In genomic region chr1:155877945-155878344, GRCh38 we compare ENCODE assay signal across 18 cellular contexts. TPM values are rescaled to one million over a fixed set of nuclear protein-coding genes. Genes with fewer than 3 reads are reported as not detected.
DNase-seq lines count a peak whose midpoint lies in the region; ATAC-seq, FAIRE-seq and TF ChIP-seq lines count a peak whose summit lies in the region.
"Had no signal": no experiment of that assay in that cellular context is flagged by ENCODE, and none has a peak within 500 bp of the region (broad histone marks: within the 10 kb centered on the region; RNA-seq: fewer than 3 reads in every experiment).

No MANE protein-coding gene starts in this region.

- no peaks in the 10 kb centered on the region for H3F3A ChIP-seq in neural progenitor cell (ENCODE audit: low read depth)

- H3K36me3 ChIP-seq in K562 (ENCODE audit: control insufficient read depth, insufficient read depth, low read length) (no peaks in the 10 kb centered on the region), neural progenitor cell (no peaks in the 10 kb centered on the region)

- H3K79me2 ChIP-seq in K562 (ENCODE audit: control insufficient read depth, insufficient read depth, low read length) (no peaks in the 10 kb centered on the region), neural progenitor cell (ENCODE audit: low read depth) (no peaks in the 10 kb centered on the region)

- H4K20me1 ChIP-seq in K562 (replicated peaks; ENCODE audit: control insufficient read depth, insufficient read depth, low read length), result no peaks in the 10 kb centered on the region
- H4K20me1 ChIP-seq in neural progenitor cell (ENCODE audit: low read depth), result no peaks in the 10 kb centered on the region

- H3K4me3 ChIP-seq in K562, result no peak overlapping the region
- no peak overlapping the region for H3K4me3 ChIP-seq in neural progenitor cell
- H3K4me3 ChIP-seq: GM12878 had no signal

- DNase-seq in K562 (ENCODE audit: extremely low read depth in 1 of 4, low spot score in 3 of 4), result no peak
- no peak for DNase-seq in neural progenitor cell (ENCODE audit: low spot score)
- DNase-seq: C1 segment of cervical spinal cord; Calu3; CD4-positive, alpha-beta memory T cell; COR-L47; DMS153; DND-41; GDM1; GOT3; H7; HCEC 1CT had no signal

- H3K27me3 Mint-ChIP-seq in dendritic cell treated with granulocyte-macrophage colony-stimulating factor and Interleukin-4, amounts not matched to agents 40 ng/mL and 50 ng/mL, for 4 days, result no peaks in the 10 kb centered on the region
- no peaks in the 10 kb centered on the region for H3K27me3 Mint-ChIP-seq in neural progenitor cell (ENCODE audit: insufficient read depth, low read depth)
- H3K27me3 Mint-ChIP-seq: CD4-positive, alpha-beta memory T cell had no signal

- no peaks in the 10 kb centered on the region for H3K4me1 Mint-ChIP-seq in dendritic cell treated with granulocyte-macrophage colony-stimulating factor and Interleukin-4, amounts not matched to agents 40 ng/mL and 50 ng/mL, for 4 days (ENCODE audit: low read depth)
- peaks cover 2% of the 10 kb centered on the region for H3K4me1 Mint-ChIP-seq in neural progenitor cell

- no peak overlapping the region for H3K4me2 ChIP-seq in K562 (ENCODE audit: insufficient read depth, low read length)
- H3K4me2 ChIP-seq in neural progenitor cell, result no peak overlapping the region

- H3K9me3 Mint-ChIP-seq in dendritic cell treated with granulocyte-macrophage colony-stimulating factor and Interleukin-4, amounts not matched to agents 40 ng/mL and 50 ng/mL, for 4 days, result no peaks in the 10 kb centered on the region
- no peaks in the 10 kb centered on the region for H3K9me3 Mint-ChIP-seq in neural progenitor cell
- H3K9me3 Mint-ChIP-seq: CD4-positive, alpha-beta memory T cell had no signal

- H3K27ac ChIP-seq in K562 (ENCODE audit: extremely low read depth, low read depth, low read length) (no peak overlapping the region), neural progenitor cell (no peak overlapping the region)

- H3K4me1 ChIP-seq in K562 (replicated peaks in 1 of 2; ENCODE audit: control insufficient read depth in 2 of 2, insufficient read depth in 2 of 2, low read length in 2 of 2) (peaks cover 4 to 6% of the 10 kb centered on the region in 2 experiments; a peak in 4 of 5 replicates), neural progenitor cell (no peaks in the 10 kb centered on the region)

- H2AFZ ChIP-seq in K562 (ENCODE audit: low read depth, low read length) (no peak overlapping the region), neural progenitor cell (replicated peaks) (no peak overlapping the region)

- no peak for FAIRE-seq in K562 (lab: Jason Lieb, UNC)
- FAIRE-seq: GM12878, GM19239 had no signal

- 60% methylated on average over 2 of the region's 2 CpGs for WGBS in K562 (ENCODE audit: insufficient coverage, low coverage, missing lambda C conversion rate)

- H3K4me3 Mint-ChIP-seq in dendritic cell treated with granulocyte-macrophage colony-stimulating factor and Interleukin-4, amounts not matched to agents 40 ng/mL and 50 ng/mL, for 4 days, result no peak overlapping the region
- H3K4me3 Mint-ChIP-seq in neural progenitor cell, result no peak overlapping the region
- H3K4me3 Mint-ChIP-seq: CD4-positive, alpha-beta memory T cell had no signal

- H3K27me3 ChIP-seq in K562 (ENCODE audit: control insufficient read depth in 2 of 2, insufficient read depth in 2 of 2, low read length in 2 of 2) (no peaks in the 10 kb centered on the region; a peak in 1 of 5 replicates), neural progenitor cell (no peaks in the 10 kb centered on the region)

- TF ChIP-seq POLR2A in K562 (conservative IDR thresholded peaks at IDR 0.05), result no peak

- BruUV-seq in K562 (replicated peaks; lab: Mats Ljungman, UMichigan), result no TSS peak

- H3K9ac ChIP-seq in K562 (ENCODE audit: insufficient read depth in 1 of 2, low read depth in 2 of 2, low read length in 2 of 2) (no peak overlapping the region), neural progenitor cell (no peak overlapping the region)

- TF ChIP-seq CTCF in K562 (IDR thresholded peaks at IDR 0.05 in 2 of 3, conservative IDR thresholded peaks at IDR 0.05 in 1 of 3; ENCODE audit: insufficient read depth in 2 of 3, low read depth in 1 of 3, low read length in 3 of 3) (no peak), neural progenitor cell (IDR thresholded peaks at IDR 0.05) (no peak)

- CTCF ChIA-PET in K562 (lab: Yijun Ruan, JAX; ENCODE audit: low intra/inter-chr PET ratio), result no interaction called here

- ATAC-seq in K562 (no peak), HG03159 (IDR thresholded peaks at IDR 0.05; ENCODE audit: unreplicated experiment) (no peak), HG03571 (IDR thresholded peaks at IDR 0.05; ENCODE audit: unreplicated experiment) (no peak), GM21447 (IDR thresholded peaks at IDR 0.05; ENCODE audit: unreplicated experiment) (no peak)
- ATAC-seq: GM12878 had no signal

- no peak for TF ChIP-seq EP300 in K562 (IDR thresholded peaks at IDR 0.05; ENCODE audit: low read length)

- POLR2A ChIA-PET in K562 (lab: Yijun Ruan, JAX), result interaction anchor here (0.6 to 1.7 kb wide), 3 partner anchors 13 to 29 kb away, joined by 3 to 4 read pairs (median 3); no protein-coding TSS in a partner anchor

- in situ Hi-C loops in K562 (cut with MboI), result no loop called here

- peak overlapping the region; percentile 5 for H3K27ac Mint-ChIP-seq in dendritic cell treated with granulocyte-macrophage colony-stimulating factor and Interleukin-4, amounts not matched to agents 40 ng/mL and 50 ng/mL, for 4 days
- H3K27ac Mint-ChIP-seq in neural progenitor cell, result peak overlapping the region; percentile 42
- H3K27ac Mint-ChIP-seq: CD4-positive, alpha-beta memory T cell had no signal

- no peaks in the 10 kb centered on the region for H3K9me3 ChIP-seq in K562 (replicated peaks; ENCODE audit: control insufficient read depth, insufficient read depth, low read depth, low read length)
- H3K9me3 ChIP-seq in neural progenitor cell (ENCODE audit: low read depth), result no peaks in the 10 kb centered on the region

- intact Hi-C loops in K562 (cut with micrococcal nuclease), result no loop called here
- intact Hi-C loops in dendritic cell treated with granulocyte-macrophage colony-stimulating factor and Interleukin-4, amounts not matched to agents 40 ng/mL and 50 ng/mL, for 4 days (cut with micrococcal nuclease), result no loop called here

- no peaks in the 10 kb centered on the region for H3K9me1 ChIP-seq in K562 (ENCODE audit: control insufficient read depth, insufficient read depth, low read length)

- TF ChIP-seq RAD21 in K562 (CRISPR knock-in tag; conservative IDR thresholded peaks at IDR 0.05 in 1 of 2, IDR thresholded peaks at IDR 0.05 in 1 of 2), result no peak

- H3K36me3 Mint-ChIP-seq in dendritic cell treated with granulocyte-macrophage colony-stimulating factor and Interleukin-4, amounts not matched to agents 40 ng/mL and 50 ng/mL, for 4 days (ENCODE audit: low read depth), result peaks cover 14% of the 10 kb centered on the region
- no peaks in the 10 kb centered on the region for H3K36me3 Mint-ChIP-seq in neural progenitor cell

RNA-seq across cellular contexts. Expression of gene SYT11, which starts 18.6 kb away (rescaled TPM):
- 0.25 and 0.39 TPM in 2 replicates for total RNA-seq in K562 (2011; cell fraction: chromatin; rRNA removed; ENCODE audit: low replicate concordance)
- 0.39 and 0.67 TPM in 2 replicates for total RNA-seq in K562 (2011; cell fraction: nucleolus; rRNA removed)
- 0.81 and 0.84 TPM in 2 replicates for total RNA-seq in K562 (2011; cell fraction: nucleoplasm; rRNA removed)
- total RNA-seq in K562 (2014; rRNA removed) (0.05 and 0.12 TPM in 2 replicates), K562 (2014; rRNA removed; fragmentation: Illumina TruSeq; extraction: Trizol) (0.07 and 0.13 TPM in 2 replicates), K562 (2015; rRNA removed; fragmentation: Illumina TruSeq; extraction: Trizol) (0.11 TPM in 2 replicates), K562 (2021) (0.18 and 0.20 TPM in 2 replicates), neural progenitor cell (ENCODE audit: low replicate concordance) (6.3 TPM in 2 replicates)
- polyA plus RNA-seq in K562 (2011; rRNA removed) (0.17 and 0.26 TPM in 2 replicates), K562 (2014; fragmentation: Illumina TruSeq; extraction: Trizol) (0.13 and 0.19 TPM in 2 replicates), K562 (2014; fragmentation: Nextera tagmentation; extraction: Ambion mirVana) (under 1 TPM; 0.08 to 0.11 TPM), K562 (2014; rRNA removed) (0.05 and 0.11 TPM in 2 replicates)
- polyA plus RNA-seq in K562 (2011; cell fraction: cytosol; rRNA removed), result 0.16 and 0.24 TPM in 2 replicates
- polyA plus RNA-seq in K562 (2011; cell fraction: nucleus; rRNA removed), result 0.09 and 0.13 TPM in 2 replicates
- 0.07 and 0.17 TPM in 2 replicates for polyA plus RNA-seq in K562 (2012)
- 0.25 and 0.36 TPM in 2 replicates for polyA minus RNA-seq in K562 (2011; rRNA and poly(A)+ RNA removed)
- polyA minus RNA-seq in K562 (2011; cell fraction: cytosol; rRNA and poly(A)+ RNA removed), result not detected in 2 replicates
- 0.11 TPM in 1 of 2 replicates, not detected in the other for polyA minus RNA-seq in K562 (2011; cell fraction: nucleus; rRNA and poly(A)+ RNA removed)

RNA-seq across cellular contexts. Expression of gene GON4L, which starts 20.9 kb away (rescaled TPM):
- 217 and 320 TPM in 2 replicates for total RNA-seq in K562 (2011; cell fraction: chromatin; rRNA removed; ENCODE audit: low replicate concordance)
- total RNA-seq in K562 (2011; cell fraction: nucleolus; rRNA removed), result 111 and 118 TPM in 2 replicates
- 136 and 172 TPM in 2 replicates for total RNA-seq in K562 (2011; cell fraction: nucleoplasm; rRNA removed)
- total RNA-seq in K562 (2014; rRNA removed) (29.0 and 30.0 TPM in 2 replicates), K562 (2014; rRNA removed; fragmentation: Illumina TruSeq; extraction: Trizol) (35.5 and 40.1 TPM in 2 replicates), K562 (2015; rRNA removed; fragmentation: Illumina TruSeq; extraction: Trizol) (33.6 and 34.3 TPM in 2 replicates), K562 (2021) (42.6 and 47.4 TPM in 2 replicates), neural progenitor cell (ENCODE audit: low replicate concordance) (31.4 and 41.8 TPM in 2 replicates)
- polyA plus RNA-seq in K562 (2011; rRNA removed) (32.4 and 40.4 TPM in 2 replicates), K562 (2014; fragmentation: Illumina TruSeq; extraction: Trizol) (35.1 and 37.4 TPM in 2 replicates), K562 (2014; fragmentation: Nextera tagmentation; extraction: Ambion mirVana) (10 to 100 TPM; 20.2 to 38.9 TPM), K562 (2014; rRNA removed) (32.1 and 33.0 TPM in 2 replicates)
- polyA plus RNA-seq in K562 (2011; cell fraction: cytosol; rRNA removed), result 21.5 and 30.7 TPM in 2 replicates
- polyA plus RNA-seq in K562 (2011; cell fraction: nucleus; rRNA removed), result 98.2 and 114 TPM in 2 replicates
- polyA plus RNA-seq in K562 (2012), result 27.5 and 34.2 TPM in 2 replicates
- polyA minus RNA-seq in K562 (2011; rRNA and poly(A)+ RNA removed), result 69.6 and 96.4 TPM in 2 replicates
- polyA minus RNA-seq in K562 (2011; cell fraction: cytosol; rRNA and poly(A)+ RNA removed), result 19.7 and 23.2 TPM in 2 replicates
- polyA minus RNA-seq in K562 (2011; cell fraction: nucleus; rRNA and poly(A)+ RNA removed), result 38.9 and 68.0 TPM in 2 replicates

RNA-seq across cellular contexts. Expression of gene RIT1, which starts 33.2 kb away (rescaled TPM):
- 32.5 and 66.4 TPM in 2 replicates for total RNA-seq in K562 (2011; cell fraction: chromatin; rRNA removed; ENCODE audit: low replicate concordance)
- 13.3 and 18.2 TPM in 2 replicates for total RNA-seq in K562 (2011; cell fraction: nucleolus; rRNA removed)
- total RNA-seq in K562 (2011; cell fraction: nucleoplasm; rRNA removed), result 42.4 and 55.2 TPM in 2 replicates
- total RNA-seq in K562 (2014; rRNA removed) (13.5 and 15.8 TPM in 2 replicates), K562 (2014; rRNA removed; fragmentation: Illumina TruSeq; extraction: Trizol) (24.9 and 28.8 TPM in 2 replicates), K562 (2015; rRNA removed; fragmentation: Illumina TruSeq; extraction: Trizol) (18.7 and 20.0 TPM in 2 replicates), K562 (2021) (22.9 and 23.1 TPM in 2 replicates), neural progenitor cell (ENCODE audit: low replicate concordance) (41.5 and 51.3 TPM in 2 replicates)
- polyA plus RNA-seq in K562 (2011; rRNA removed) (41.7 and 57.6 TPM in 2 replicates), K562 (2014; fragmentation: Illumina TruSeq; extraction: Trizol) (20.8 and 21.2 TPM in 2 replicates), K562 (2014; fragmentation: Nextera tagmentation; extraction: Ambion mirVana) (10 to 100 TPM; 53.7 to 57.1 TPM), K562 (2014; rRNA removed) (19.3 and 20.4 TPM in 2 replicates)
- polyA plus RNA-seq in K562 (2011; cell fraction: cytosol; rRNA removed), result 28.1 and 47.4 TPM in 2 replicates
- 18.1 and 27.5 TPM in 2 replicates for polyA plus RNA-seq in K562 (2011; cell fraction: nucleus; rRNA removed)
- 18.3 and 23.8 TPM in 2 replicates for polyA plus RNA-seq in K562 (2012)
- 56.7 and 64.0 TPM in 2 replicates for polyA minus RNA-seq in K562 (2011; rRNA and poly(A)+ RNA removed)
- polyA minus RNA-seq in K562 (2011; cell fraction: cytosol; rRNA and poly(A)+ RNA removed), result 13.1 and 20.2 TPM in 2 replicates
- polyA minus RNA-seq in K562 (2011; cell fraction: nucleus; rRNA and poly(A)+ RNA removed), result 6.7 and 13.2 TPM in 2 replicates

RNA-seq across cellular contexts. Expression of gene KHDC4, which starts 56.3 kb away (rescaled TPM):
- total RNA-seq in K562 (2011; cell fraction: chromatin; rRNA removed; ENCODE audit: low replicate concordance), result 514 and 559 TPM in 2 replicates
- total RNA-seq in K562 (2011; cell fraction: nucleolus; rRNA removed), result 287 and 289 TPM in 2 replicates
- 287 and 343 TPM in 2 replicates for total RNA-seq in K562 (2011; cell fraction: nucleoplasm; rRNA removed)
- total RNA-seq in K562 (2014; rRNA removed) (65.6 and 72.9 TPM in 2 replicates), K562 (2014; rRNA removed; fragmentation: Illumina TruSeq; extraction: Trizol) (65.2 and 75.1 TPM in 2 replicates), K562 (2015; rRNA removed; fragmentation: Illumina TruSeq; extraction: Trizol) (75.3 and 77.3 TPM in 2 replicates), K562 (2021) (62.9 and 64.9 TPM in 2 replicates), neural progenitor cell (ENCODE audit: low replicate concordance) (91.5 and 91.9 TPM in 2 replicates)
- polyA plus RNA-seq in K562 (2011; rRNA removed) (185 and 202 TPM in 2 replicates), K562 (2014; fragmentation: Illumina TruSeq; extraction: Trizol) (61.5 and 78.8 TPM in 2 replicates), K562 (2014; fragmentation: Nextera tagmentation; extraction: Ambion mirVana) (10 to 100 TPM; 12.1 to 14.4 TPM), K562 (2014; rRNA removed) (127 and 132 TPM in 2 replicates)
- polyA plus RNA-seq in K562 (2011; cell fraction: cytosol; rRNA removed), result 110 and 164 TPM in 2 replicates
- polyA plus RNA-seq in K562 (2011; cell fraction: nucleus; rRNA removed), result 419 and 448 TPM in 2 replicates
- polyA plus RNA-seq in K562 (2012), result 38.0 and 62.2 TPM in 2 replicates
- 193 and 248 TPM in 2 replicates for polyA minus RNA-seq in K562 (2011; rRNA and poly(A)+ RNA removed)
- 69.5 and 86.4 TPM in 2 replicates for polyA minus RNA-seq in K562 (2011; cell fraction: cytosol; rRNA and poly(A)+ RNA removed)
- 101 and 173 TPM in 2 replicates for polyA minus RNA-seq in K562 (2011; cell fraction: nucleus; rRNA and poly(A)+ RNA removed)
